Comparison of ENCODE assay signal across 14 cellular contexts in the genomic region with DNA sequence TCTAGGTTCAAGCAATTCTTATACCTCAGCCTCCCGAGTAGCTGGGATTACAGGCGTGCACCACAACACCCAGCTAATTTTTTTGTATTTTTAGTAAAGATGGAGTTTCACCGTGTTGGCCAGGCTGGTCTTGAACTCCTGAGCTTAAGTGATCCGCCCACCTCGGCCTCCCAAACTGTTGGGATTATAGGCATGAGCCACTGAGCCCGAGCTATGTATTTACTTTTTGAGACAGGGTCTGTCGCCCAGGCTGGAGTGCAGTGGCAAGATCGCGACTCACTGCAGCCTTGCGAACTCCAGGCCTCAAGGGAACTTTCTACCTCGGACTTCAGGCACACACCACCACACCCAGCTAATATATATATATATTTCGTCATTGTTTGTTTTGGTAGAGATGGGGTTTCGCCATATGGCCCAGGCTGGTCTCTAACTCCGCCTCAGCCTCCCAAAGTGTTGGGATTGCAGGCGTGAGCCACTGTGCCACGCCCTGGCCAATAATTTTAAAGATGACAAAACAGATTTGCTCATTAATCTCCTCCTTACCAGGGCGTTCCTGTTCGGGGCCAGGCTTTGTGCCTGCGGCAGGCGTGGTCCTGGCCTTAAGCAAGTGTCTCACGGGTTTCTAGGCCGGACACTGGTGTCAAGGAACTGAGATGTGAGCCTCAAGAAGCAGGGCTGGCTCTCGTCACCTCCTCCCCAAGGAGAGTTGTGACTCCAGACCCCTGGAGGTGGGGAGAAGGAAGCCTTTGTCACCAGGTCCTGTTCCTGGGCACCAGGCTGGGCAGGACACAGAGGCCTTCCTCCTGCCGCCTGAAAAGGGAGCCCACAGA. TPM values are rescaled to one million over a fixed set of nuclear protein-coding genes. Genes with fewer than 3 reads are reported as not detected.
DNase-seq lines count a peak whose midpoint lies in the region; ATAC-seq and TF ChIP-seq lines count a peak whose summit lies in the region.
"Had no signal": no experiment of that assay in that cellular context is flagged by ENCODE, and none has a peak within 500 bp of the region (broad histone marks: within the 10 kb centered on the region; RNA-seq: fewer than 3 reads in every experiment).

No MANE protein-coding gene starts in this region.

- TF ChIP-seq CTCF in GM20000 (IDR thresholded peaks at IDR 0.05; ENCODE audit: extremely low read depth, missing control alignments), result no peak

- H3K4me2 ChIP-seq in BLaER1, result 0 out of 2 replicates have a peak overlapping the region, but pooled peaks have one; percentile 33

- H3K4me3 ChIP-seq in BLaER1, result no peak overlapping the region
- H3K4me3 ChIP-seq: body of pancreas, esophagus muscularis mucosa had no signal

- H4K20me1 ChIP-seq in BLaER1, result 0 out of 2 replicates have a peak, but pooled peaks cover 6% of the 10 kb centered on the region

- H3K4me1 Mint-ChIP-seq in activated CD4-positive, alpha-beta memory T cell treated with anti-CD3 and anti-CD28 coated beads, Interleukin-2, amount 10 ng/mL, durations not matched to agents 7 days and 5 days, result peaks cover 2% of the 10 kb centered on the region

- H3K27ac Mint-ChIP-seq in activated CD4-positive, alpha-beta memory T cell treated with anti-CD3 and anti-CD28 coated beads, Interleukin-2, amount 10 ng/mL, durations not matched to agents 7 days and 5 days, result no peak overlapping the region

- H3K9ac ChIP-seq in BLaER1, result 0 out of 2 replicates have a peak overlapping the region, but pooled peaks have one; percentile 2

- POLR2A ChIA-PET in activated CD4-positive, alpha-beta memory T cell treated with anti-CD3 and anti-CD28 coated beads, Interleukin-2, amount 10 ng/mL, durations not matched to agents 7 days and 5 days (lab: Charles Lee), result interaction anchor here (1.0 kb wide), 1 partner anchor 140 kb away, joined by 4 read pairs; a partner anchor contains a TSS

- intact Hi-C loops in left colon (cut with DNase I, micrococcal nuclease), result no loop called here

- H3K27ac ChIP-seq in BLaER1 (no peak overlapping the region), caudate nucleus (ENCODE audit: low read depth, low read length) (no peak overlapping the region)
- H3K27ac ChIP-seq: body of pancreas, esophagus muscularis mucosa had no signal

- H3K9me3 Mint-ChIP-seq in activated CD4-positive, alpha-beta memory T cell treated with anti-CD3 and anti-CD28 coated beads, Interleukin-2, amount 10 ng/mL, durations not matched to agents 7 days and 5 days, result no peaks in the 10 kb centered on the region

- H3K4me1 ChIP-seq in BLaER1, result peaks cover 36% of the 10 kb centered on the region

- no peak overlapping the region for H3K4me3 Mint-ChIP-seq in activated CD4-positive, alpha-beta memory T cell treated with anti-CD3 and anti-CD28 coated beads, Interleukin-2, amount 10 ng/mL, durations not matched to agents 7 days and 5 days

- H3K9me3 ChIP-seq in BLaER1, result no peaks in the 10 kb centered on the region
- H3K9me3 ChIP-seq: body of pancreas, esophagus muscularis mucosa had no signal

- no peaks in the 10 kb centered on the region for H3K36me3 ChIP-seq in BLaER1
- H3K36me3 ChIP-seq: esophagus muscularis mucosa had no signal

- peaks cover 12% of the 10 kb centered on the region for H3K27me3 Mint-ChIP-seq in activated CD4-positive, alpha-beta memory T cell treated with anti-CD3 and anti-CD28 coated beads, Interleukin-2, amount 10 ng/mL, durations not matched to agents 7 days and 5 days

- H3K36me3 Mint-ChIP-seq in activated CD4-positive, alpha-beta memory T cell treated with anti-CD3 and anti-CD28 coated beads, Interleukin-2, amount 10 ng/mL, durations not matched to agents 7 days and 5 days (ENCODE audit: low read depth), result no peaks in the 10 kb centered on the region

- peak; percentile 74 for DNase-seq in HS-5 (ENCODE audit: low read depth)
- peak; percentile 80 for DNase-seq in SW480 (ENCODE audit: low spot score)
- DNase-seq in left colon, result peak; percentile 74 to 84
- DNase-seq in activated CD4-positive, alpha-beta memory T cell treated with anti-CD3 and anti-CD28 coated beads, Interleukin-2, amount 10 ng/mL, durations not matched to agents 7 days and 5 days, result no peak
- DNase-seq in GM20000 (ENCODE audit: low spot score), result no peak
- DNase-seq in caudate nucleus (lab: John Stamatoyannopoulos, UW), result no peak
- DNase-seq: body of pancreas; NCI-H1105 treated with DMSO at 0.1 percent for 48 hours; stimulated activated naive CD4-positive, alpha-beta T cell treated with Interleukin-2 at 50 U/mL for 16 hours had no signal

- ATAC-seq in left colon, result peak; percentile 87
- ATAC-seq in HG02678 (IDR thresholded peaks at IDR 0.05; ENCODE audit: unreplicated experiment), result no peak
- ATAC-seq: body of pancreas had no signal

- H3K27me3 ChIP-seq in BLaER1, result peaks cover 27% of the 10 kb centered on the region

- CTCF ChIA-PET in activated CD4-positive, alpha-beta memory T cell treated with anti-CD3 and anti-CD28 coated beads, Interleukin-2, amount 10 ng/mL, durations not matched to agents 7 days and 5 days (lab: Charles Lee), result interaction anchor here (0.7 to 2.0 kb wide), 6 partner anchors 7 to 125 kb away, joined by 3 to 10 read pairs (median 5); no protein-coding TSS in a partner anchor

RNA-seq across cellular contexts. Expression of a gene that starts 4.3 kb away (rescaled TPM):
- 1 to 10 TPM; 1.9 to 2.5 TPM for total RNA-seq in left colon
- under 1 TPM; 0.48 to 0.65 TPM for total RNA-seq in activated CD4-positive, alpha-beta memory T cell treated with anti-CD3 and anti-CD28 coated beads, Interleukin-2, amount 10 ng/mL, durations not matched to agents 7 days and 5 days
- total RNA-seq: body of pancreas, esophagus muscularis mucosa, kidney epithelial cell, osteoblast had no signal

RNA-seq across cellular contexts. Expression of a gene that starts 5.7 kb away (rescaled TPM):
- total RNA-seq in left colon, result 10 to 100 TPM; 45.8 to 52.8 TPM
- 10 to 100 TPM; 52.1 to 53.6 TPM for total RNA-seq in activated CD4-positive, alpha-beta memory T cell treated with anti-CD3 and anti-CD28 coated beads, Interleukin-2, amount 10 ng/mL, durations not matched to agents 7 days and 5 days

RNA-seq across cellular contexts. Expression of a gene that starts 11.4 kb away (rescaled TPM):
- total RNA-seq in left colon, result 10 to 100 TPM; 69.3 to 73.7 TPM
- total RNA-seq in activated CD4-positive, alpha-beta memory T cell treated with anti-CD3 and anti-CD28 coated beads, Interleukin-2, amount 10 ng/mL, durations not matched to agents 7 days and 5 days, result under 1 TPM; 0.85 to 0.96 TPM

RNA-seq across cellular contexts. Expression of a gene that starts 25.6 kb away (rescaled TPM):
- 1 to 10 TPM; 1.6 to 3.0 TPM for total RNA-seq in left colon
- total RNA-seq in activated CD4-positive, alpha-beta memory T cell treated with anti-CD3 and anti-CD28 coated beads, Interleukin-2, amount 10 ng/mL, durations not matched to agents 7 days and 5 days, result 10 to 100 TPM; 12.3 to 12.6 TPM

RNA-seq across cellular contexts. Expression of a gene that starts 31.3 kb away (rescaled TPM):
- 10 to 100 TPM; 73.7 to 82.3 TPM for total RNA-seq in left colon
- 10 to 100 TPM; 29.1 to 32.0 TPM for total RNA-seq in activated CD4-positive, alpha-beta memory T cell treated with anti-CD3 and anti-CD28 coated beads, Interleukin-2, amount 10 ng/mL, durations not matched to agents 7 days and 5 days

Comparison
In these comparisons a context has a peak if more than half of its experiments do, and no peak if none do; other contexts are left out.
1. DNase-seq: peak in HS-5 (single experiment), SW480 (single experiment) and left colon (2 of 2); none in activated CD4-positive, alpha-beta memory T cell treated with anti-CD3 and anti-CD28 coated beads, Interleukin-2, amount 10 ng/mL, durations not matched to agents 7 days and 5 days (single experiment), GM20000 (single experiment) and caudate nucleus (0 of 61).
2. RNA of a gene that starts 11.4 kb away (total RNA-seq): 69.3 to 73.7 TPM in left colon; 0.85 to 0.96 TPM in activated CD4-positive, alpha-beta memory T cell treated with anti-CD3 and anti-CD28 coated beads, Interleukin-2, amount 10 ng/mL, durations not matched to agents 7 days and 5 days; every median in the first group is over 10 times any median in the second.